Comparison of ENCODE assay signal across 8 cellular contexts in genomic region chr20:24160563-24161355, GRCh38.
A peak's percentile ranks its signal among the peaks of the same experiment; 100 is the strongest.
DNase-seq lines count a peak whose midpoint lies in the region; ATAC-seq, FAIRE-seq and TF ChIP-seq lines count a peak whose summit lies in the region.

No MANE protein-coding gene starts in this region.

- no peak overlapping the region for H3K4me2 ChIP-seq in GM23338
- no peak overlapping the region for H3K4me2 ChIP-seq in fibroblast of lung (ENCODE audit: extremely low read depth, insufficient read depth, low read length)

- H3K36me3 ChIP-seq in GM23338 (ENCODE audit: insufficient read depth) (no peaks in the 10 kb centered on the region), fibroblast of lung (ENCODE audit: control insufficient read depth, insufficient read depth, low read length) (no peaks in the 10 kb centered on the region)

- H3K79me2 ChIP-seq in GM23338 (replicated peaks; ENCODE audit: insufficient read depth) (no peaks in the 10 kb centered on the region), fibroblast of lung (ENCODE audit: control insufficient read depth, insufficient read depth, low read length) (no peaks in the 10 kb centered on the region)

- H3K4me3 Mint-ChIP-seq in GM23338 = no peak overlapping the region
- no peak overlapping the region for H3K4me3 Mint-ChIP-seq in nephron progenitor cell
- H3K4me3 Mint-ChIP-seq in stimulated activated memory B cell treated with anti-CD40 and anti-IgM and Interleukin-4, amounts not matched to agents 10 μg/mL and 1 μg/mL and 100 μg/mL, for 72 hours = no peak overlapping the region

- FAIRE-seq in GM12891 (lab: Jason Lieb, UNC) = no peak

- H3K27me3 ChIP-seq in GM23338 (ENCODE audit: insufficient read depth) (no peaks in the 10 kb centered on the region), fibroblast of lung (ENCODE audit: control insufficient read depth, insufficient read depth, low read length) (no peaks in the 10 kb centered on the region)

- no peak overlapping the region for H3K27ac ChIP-seq in GM23338 (ENCODE audit: low read depth)
- no peak overlapping the region for H3K27ac ChIP-seq in fibroblast of lung (ENCODE audit: insufficient read depth, low read length)

- no peak overlapping the region for H3K9ac ChIP-seq in fibroblast of lung (ENCODE audit: insufficient read depth, low read length)

- DNase-seq in CMK (ENCODE audit: low read depth) (peak; percentile 12), GM23338 (ENCODE audit: low spot score) (peak; percentile 65), RKO (ENCODE audit: low spot score) (peak; percentile 57), fibroblast of lung (ENCODE audit: low read depth in 2 of 2) (peak; percentile 65 to 76), nephron progenitor cell (peak; percentile 51), GM12891 (ENCODE audit: insufficient read length, low spot score) (no peak)

- no peaks in the 10 kb centered on the region; the same call in 2 of the 3 replicates for H3K9me3 Mint-ChIP-seq in GM23338
- peaks cover 21% of the 10 kb centered on the region for H3K9me3 Mint-ChIP-seq in nephron progenitor cell
- no peaks in the 10 kb centered on the region for H3K9me3 Mint-ChIP-seq in stimulated activated memory B cell treated with anti-CD40 and anti-IgM and Interleukin-4, amounts not matched to agents 10 μg/mL and 1 μg/mL and 100 μg/mL, for 72 hours

- H3K27ac Mint-ChIP-seq in GM23338 (no peak overlapping the region), nephron progenitor cell (no peak overlapping the region)
- no peak overlapping the region for H3K27ac Mint-ChIP-seq in stimulated activated memory B cell treated with anti-CD40 and anti-IgM and Interleukin-4, amounts not matched to agents 10 μg/mL and 1 μg/mL and 100 μg/mL, for 72 hours

- H3K4me1 ChIP-seq in GM23338 (ENCODE audit: insufficient read depth) (no peaks in the 10 kb centered on the region), fibroblast of lung (ENCODE audit: control insufficient read depth, extremely low read depth, insufficient read depth, low read length) (no peaks in the 10 kb centered on the region)

- TF ChIP-seq POLR2A in GM12891 (IDR thresholded peaks at IDR 0.05; ENCODE audit: low read depth, low read length) = no peak

- H2AFZ ChIP-seq in GM23338 (no peak overlapping the region), fibroblast of lung (ENCODE audit: low read length) (no peak overlapping the region)

- H3K9me2 ChIP-seq in GM23338 (ENCODE audit: insufficient read depth) = peaks cover 2% of the 10 kb centered on the region

- H3K27me3 Mint-ChIP-seq in GM23338 (ENCODE audit: insufficient read depth, low read depth, poor library complexity) (no peaks in the 10 kb centered on the region), nephron progenitor cell (ENCODE audit: low read depth, poor library complexity) (no peaks in the 10 kb centered on the region)
- peaks cover 6% of the 10 kb centered on the region for H3K27me3 Mint-ChIP-seq in stimulated activated memory B cell treated with anti-CD40 and anti-IgM and Interleukin-4, amounts not matched to agents 10 μg/mL and 1 μg/mL and 100 μg/mL, for 72 hours

- peak; percentile 95 for ATAC-seq in GM23338
- ATAC-seq in HG03139 (IDR thresholded peaks at IDR 0.05; ENCODE audit: unreplicated experiment) = no peak
- ATAC-seq in stimulated activated memory B cell treated with anti-CD40 and anti-IgM and Interleukin-4, amounts not matched to agents 10 μg/mL and 1 μg/mL and 100 μg/mL, for 72 hours = no peak

- H3K4me3 ChIP-seq in GM23338 (no peak overlapping the region), fibroblast of lung (replicated peaks in 1 of 4; ENCODE audit: control extremely low read depth in 1 of 4, insufficient read depth in 1 of 4, low read depth in 3 of 4, low read length in 4 of 4) (no peak overlapping the region)

- H3F3A ChIP-seq in GM23338 (replicated peaks; ENCODE audit: low read depth) = no peaks in the 10 kb centered on the region

- H3K4me1 Mint-ChIP-seq in GM23338 (peaks cover 11% of the 10 kb centered on the region; the same call in 2 of the 3 replicates), nephron progenitor cell (peaks cover 17% of the 10 kb centered on the region)
- no peaks in the 10 kb centered on the region for H3K4me1 Mint-ChIP-seq in stimulated activated memory B cell treated with anti-CD40 and anti-IgM and Interleukin-4, amounts not matched to agents 10 μg/mL and 1 μg/mL and 100 μg/mL, for 72 hours

- H3K9me3 ChIP-seq in fibroblast of lung (ENCODE audit: control insufficient read depth, insufficient read depth, low read depth, low read length) = no peaks in the 10 kb centered on the region

- H4K20me1 ChIP-seq in GM23338 (replicated peaks; ENCODE audit: insufficient read depth) = no peaks in the 10 kb centered on the region
- no peaks in the 10 kb centered on the region for H4K20me1 ChIP-seq in fibroblast of lung (ENCODE audit: control insufficient read depth, extremely low read depth, insufficient read depth, low read length)

- no peaks in the 10 kb centered on the region for H3K36me3 Mint-ChIP-seq in GM23338 (ENCODE audit: low read depth)
- H3K36me3 Mint-ChIP-seq in nephron progenitor cell (ENCODE audit: low read depth) = peaks cover 9% of the 10 kb centered on the region
- H3K36me3 Mint-ChIP-seq in stimulated activated memory B cell treated with anti-CD40 and anti-IgM and Interleukin-4, amounts not matched to agents 10 μg/mL and 1 μg/mL and 100 μg/mL, for 72 hours = no peaks in the 10 kb centered on the region

- TF ChIP-seq CTCF in GM23338 (conservative IDR thresholded peaks at IDR 0.05; ENCODE audit: low read depth in 2 of 2) (peak; percentile 69 to 82), fibroblast of lung (conservative IDR thresholded peaks at IDR 0.05 in 1 of 2, IDR thresholded peaks at IDR 0.05 in 1 of 2; ENCODE audit: low read depth in 1 of 2, low read length in 2 of 2) (peak; percentile 87 to 88), nephron progenitor cell (IDR thresholded peaks at IDR 0.05) (peak; percentile 81)

TF ChIP-seq in GM23338, 12 proteins besides CTCF, POLR2A, EP300 and RAD21 (continues in another document):
- TF ChIP-seq JUNB (IDR thresholded peaks at IDR 0.05; ENCODE audit: unreplicated experiment) = no peak
- TF ChIP-seq ZNF114 (CRISPR knock-in tag; IDR thresholded peaks at IDR 0.05) = no peak
- TF ChIP-seq NANOG (IDR thresholded peaks at IDR 0.05; ENCODE audit: borderline replicate concordance) = no peak
- TF ChIP-seq, protein P1, sequence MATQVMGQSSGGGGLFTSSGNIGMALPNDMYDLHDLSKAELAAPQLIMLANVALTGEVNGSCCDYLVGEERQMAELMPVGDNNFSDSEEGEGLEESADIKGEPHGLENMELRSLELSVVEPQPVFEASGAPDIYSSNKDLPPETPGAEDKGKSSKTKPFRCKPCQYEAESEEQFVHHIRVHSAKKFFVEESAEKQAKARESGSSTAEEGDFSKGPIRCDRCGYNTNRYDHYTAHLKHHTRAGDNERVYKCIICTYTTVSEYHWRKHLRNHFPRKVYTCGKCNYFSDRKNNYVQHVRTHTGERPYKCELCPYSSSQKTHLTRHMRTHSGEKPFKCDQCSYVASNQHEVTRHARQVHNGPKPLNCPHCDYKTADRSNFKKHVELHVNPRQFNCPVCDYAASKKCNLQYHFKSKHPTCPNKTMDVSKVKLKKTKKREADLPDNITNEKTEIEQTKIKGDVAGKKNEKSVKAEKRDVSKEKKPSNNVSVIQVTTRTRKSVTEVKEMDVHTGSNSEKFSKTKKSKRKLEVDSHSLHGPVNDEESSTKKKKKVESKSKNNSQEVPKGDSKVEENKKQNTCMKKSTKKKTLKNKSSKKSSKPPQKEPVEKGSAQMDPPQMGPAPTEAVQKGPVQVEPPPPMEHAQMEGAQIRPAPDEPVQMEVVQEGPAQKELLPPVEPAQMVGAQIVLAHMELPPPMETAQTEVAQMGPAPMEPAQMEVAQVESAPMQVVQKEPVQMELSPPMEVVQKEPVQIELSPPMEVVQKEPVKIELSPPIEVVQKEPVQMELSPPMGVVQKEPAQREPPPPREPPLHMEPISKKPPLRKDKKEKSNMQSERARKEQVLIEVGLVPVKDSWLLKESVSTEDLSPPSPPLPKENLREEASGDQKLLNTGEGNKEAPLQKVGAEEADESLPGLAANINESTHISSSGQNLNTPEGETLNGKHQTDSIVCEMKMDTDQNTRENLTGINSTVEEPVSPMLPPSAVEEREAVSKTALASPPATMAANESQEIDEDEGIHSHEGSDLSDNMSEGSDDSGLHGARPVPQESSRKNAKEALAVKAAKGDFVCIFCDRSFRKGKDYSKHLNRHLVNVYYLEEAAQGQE (IDR thresholded peaks at IDR 0.05; ENCODE audit: unreplicated experiment) = no peak

TF ChIP-seq in GM12891, 5 proteins besides CTCF, POLR2A, EP300 and RAD21:
- TF ChIP-seq TAF1 (IDR thresholded peaks at IDR 0.05; ENCODE audit: low read depth, low read length) (no peak), POU2F2 (IDR thresholded peaks at IDR 0.05; ENCODE audit: low read depth, low read length) (no peak), SPI1 (IDR thresholded peaks at IDR 0.05; ENCODE audit: low read depth, low read length) (no peak), POLR2AphosphoS5 (IDR thresholded peaks at IDR 0.05; ENCODE audit: low read depth, low read length) (no peak), PAX5 (IDR thresholded peaks at IDR 0.05; ENCODE audit: insufficient read depth, low read length, severe bottlenecking) (no peak)
